13 cellular contexts compared by ENCODE assay signal in genomic region chr19:43192381-43193155, GRCh38. TPM values are rescaled to one million over a fixed set of nuclear protein-coding genes. Genes with fewer than 3 reads are reported as not detected.
"Had no signal": no experiment of that assay in that cellular context is flagged by ENCODE, and none has a peak within 500 bp of the region (broad histone marks: within the 10 kb centered on the region; RNA-seq: fewer than 3 reads in every experiment).

No MANE protein-coding gene starts in this region.

RNA-seq across cellular contexts. Expression of gene PSG5, which starts 6.2 kb away (rescaled TPM):
- total RNA-seq: activated B cell treated with CpG ODN at 0.5 μM for 24 hours; activated CD4-positive, alpha-beta memory T cell treated with anti-CD3 and anti-CD28 coated beads for 36 hours; activated CD4-positive, alpha-beta memory T cell treated with anti-CD3 and anti-CD28 coated beads, Interleukin-2, amount 10 ng/mL, durations not matched to agents 7 days and 5 days; activated CD4-positive, alpha-beta T cell treated with anti-CD3 and anti-CD28 coated beads for 36 hours; activated CD4-positive, alpha-beta T cell treated with anti-CD3 and anti-CD28 coated beads, Interleukin-2, amount 10 ng/mL, durations not matched to agents 24 days and 14 days; activated CD4-positive, alpha-beta T cell treated with anti-CD3 and anti-CD28 coated beads, Interleukin-2, amount 10 ng/mL, durations not matched to agents 7 days and 5 days; activated CD8-positive, alpha-beta memory T cell treated with anti-CD3 and anti-CD28 coated beads for 36 hours; activated CD8-positive, alpha-beta memory T cell treated with anti-CD3 and anti-CD28 coated beads, Interleukin-2, amount 10 ng/mL, durations not matched to agents 7 days and 5 days; activated CD8-positive, alpha-beta T cell treated with anti-CD3 and anti-CD28 coated beads for 36 hours; activated CD8-positive, alpha-beta T cell treated with anti-CD3 and anti-CD28 coated beads, Interleukin-2, amount 10 ng/mL, durations not matched to agents 7 days and 5 days; T-helper 1 cell treated with Interleukin-12 subunit alpha and Interleukin-12 subunit beta and Interleukin-4 antibody, amounts not matched to agents 30 ng/mL and 1 ng/mL, for 36 hours; T-helper 2 cell treated with Interferon-gamma antibody and Interleukin-4, amounts not matched to agents 100 ng/mL and 5 ng/mL, for 36 hours; WTC11 had no signal

RNA-seq across cellular contexts. Expression of gene PSG4, which starts 12.9 kb away (rescaled TPM):
- total RNA-seq: activated B cell treated with CpG ODN at 0.5 μM for 24 hours; activated CD4-positive, alpha-beta memory T cell treated with anti-CD3 and anti-CD28 coated beads for 36 hours; activated CD4-positive, alpha-beta memory T cell treated with anti-CD3 and anti-CD28 coated beads, Interleukin-2, amount 10 ng/mL, durations not matched to agents 7 days and 5 days; activated CD4-positive, alpha-beta T cell treated with anti-CD3 and anti-CD28 coated beads for 36 hours; activated CD4-positive, alpha-beta T cell treated with anti-CD3 and anti-CD28 coated beads, Interleukin-2, amount 10 ng/mL, durations not matched to agents 24 days and 14 days; activated CD4-positive, alpha-beta T cell treated with anti-CD3 and anti-CD28 coated beads, Interleukin-2, amount 10 ng/mL, durations not matched to agents 7 days and 5 days; activated CD8-positive, alpha-beta memory T cell treated with anti-CD3 and anti-CD28 coated beads for 36 hours; activated CD8-positive, alpha-beta memory T cell treated with anti-CD3 and anti-CD28 coated beads, Interleukin-2, amount 10 ng/mL, durations not matched to agents 7 days and 5 days; activated CD8-positive, alpha-beta T cell treated with anti-CD3 and anti-CD28 coated beads for 36 hours; activated CD8-positive, alpha-beta T cell treated with anti-CD3 and anti-CD28 coated beads, Interleukin-2, amount 10 ng/mL, durations not matched to agents 7 days and 5 days; T-helper 1 cell treated with Interleukin-12 subunit alpha and Interleukin-12 subunit beta and Interleukin-4 antibody, amounts not matched to agents 30 ng/mL and 1 ng/mL, for 36 hours; T-helper 2 cell treated with Interferon-gamma antibody and Interleukin-4, amounts not matched to agents 100 ng/mL and 5 ng/mL, for 36 hours; WTC11 had no signal
